ENCODE assay signal across 29 cellular contexts in genomic region chr15:57919754-57920153, GRCh38.
"Had no signal": no experiment of that assay in that cellular context is flagged by ENCODE, and none has a peak within 500 bp of the region (broad histone marks: within the 10 kb centered on the region; RNA-seq: fewer than 3 reads in every experiment).

No MANE protein-coding gene starts in this region.

- H3K27me3 ChIP-seq: adrenal gland, body of pancreas, breast epithelium, MG63, SJSA1 had no signal

- H3K27ac ChIP-seq: adrenal gland, body of pancreas, PC-9, SJSA1 had no signal

- H3K9me3 ChIP-seq: adrenal gland, body of pancreas, breast epithelium, MG63, SJSA1, SK-N-SH had no signal

- H3K4me3 Mint-ChIP-seq: activated CD4-positive, alpha-beta T cell treated with anti-CD3 and anti-CD28 coated beads, Interleukin-2, amount 10 ng/mL, durations not matched to agents 24 days and 14 days; activated CD8-positive, alpha-beta T cell treated with anti-CD3 and anti-CD28 coated beads for 36 hours; activated naive CD4-positive, alpha-beta T cell treated with anti-CD3 and anti-CD28 coated beads for 36 hours; activated T-cell treated with anti-CD3 and anti-CD28 coated beads, Interleukin-2, amount 50 U/mL, for 24 hours; T-helper 1 cell treated with Interleukin-12 subunit alpha and Interleukin-12 subunit beta and Interleukin-4 antibody, amounts not matched to agents 30 μg/mL and 1 μg/mL, for 36 hours; T-helper 2 cell treated with Interferon-gamma antibody and Interleukin-4, amounts not matched to agents 5 μg/mL and 100 μg/mL, for 36 hours had no signal

- H3K4me2 ChIP-seq: PC-9, SK-N-SH had no signal

- H3K36me3 ChIP-seq: adrenal gland, breast epithelium, MG63, SJSA1 had no signal

- H3K9me3 Mint-ChIP-seq: activated CD4-positive, alpha-beta T cell treated with anti-CD3 and anti-CD28 coated beads, Interleukin-2, amount 10 ng/mL, durations not matched to agents 24 days and 14 days; activated CD8-positive, alpha-beta T cell treated with anti-CD3 and anti-CD28 coated beads for 36 hours; activated naive CD4-positive, alpha-beta T cell treated with anti-CD3 and anti-CD28 coated beads for 36 hours; activated naive CD4-positive, alpha-beta T cell treated with anti-CD3 and anti-CD28 coated beads, Interleukin-2, amount 50 U/mL, for 72 hours; activated T-cell treated with anti-CD3 and anti-CD28 coated beads, Interleukin-2, amount 50 U/mL, for 24 hours; activated T-helper 2 cell treated with anti-CD3 and anti-CD28 coated beads, Interferon-gamma antibody, Interleukin-2, Interleukin-4, amounts not matched to agents 10 μg/mL and 5 μg/mL and 100 μg/mL, durations not matched to agents 14 hours and 24 hours and 36 hours; T-helper 1 cell treated with Interleukin-12 subunit alpha and Interleukin-12 subunit beta and Interleukin-4 antibody, amounts not matched to agents 30 μg/mL and 1 μg/mL, for 36 hours; T-helper 2 cell treated with Interferon-gamma antibody and Interleukin-4, amounts not matched to agents 5 μg/mL and 100 μg/mL, for 36 hours had no signal

- H3K27ac Mint-ChIP-seq: activated CD4-positive, alpha-beta T cell treated with anti-CD3 and anti-CD28 coated beads, Interleukin-2, amount 10 ng/mL, durations not matched to agents 24 days and 14 days; activated CD8-positive, alpha-beta T cell treated with anti-CD3 and anti-CD28 coated beads for 36 hours; activated naive CD4-positive, alpha-beta T cell treated with anti-CD3 and anti-CD28 coated beads for 36 hours; activated naive CD4-positive, alpha-beta T cell treated with anti-CD3 and anti-CD28 coated beads, Interleukin-2, amount 50 U/mL, for 72 hours; activated T-cell treated with anti-CD3 and anti-CD28 coated beads, Interleukin-2, amount 50 U/mL, for 24 hours; activated T-helper 2 cell treated with anti-CD3 and anti-CD28 coated beads, Interferon-gamma antibody, Interleukin-2, Interleukin-4, amounts not matched to agents 10 μg/mL and 5 μg/mL and 100 μg/mL, durations not matched to agents 14 hours and 24 hours and 36 hours; T-helper 1 cell treated with Interleukin-12 subunit alpha and Interleukin-12 subunit beta and Interleukin-4 antibody, amounts not matched to agents 30 μg/mL and 1 μg/mL, for 36 hours; T-helper 2 cell treated with Interferon-gamma antibody and Interleukin-4, amounts not matched to agents 5 μg/mL and 100 μg/mL, for 36 hours had no signal

- H3K4me1 Mint-ChIP-seq: activated CD4-positive, alpha-beta T cell treated with anti-CD3 and anti-CD28 coated beads, Interleukin-2, amount 10 ng/mL, durations not matched to agents 24 days and 14 days had no signal

- H3K36me3 Mint-ChIP-seq: activated naive CD4-positive, alpha-beta T cell treated with anti-CD3 and anti-CD28 coated beads, Interleukin-2, amount 50 U/mL, for 72 hours had no signal

- DNase-seq: activated CD4-positive, alpha-beta T cell treated with anti-CD3 and anti-CD28 coated beads, Interleukin-2, amount 10 ng/mL, durations not matched to agents 24 days and 14 days; activated CD4-positive, alpha-beta T cell treated with anti-CD3 and anti-CD28 coated beads, Interleukin-2, amount 50 U/mL, for 4 hours; activated CD8-positive, alpha-beta T cell treated with anti-CD3 and anti-CD28 coated beads for 36 hours; activated gamma-delta T cell; activated naive CD4-positive, alpha-beta T cell treated with anti-CD3 and anti-CD28 coated beads for 36 hours; activated T-cell treated with anti-CD3 and anti-CD28 coated beads, Interleukin-2, amount 50 U/mL, for 24 hours; adrenal gland; body of pancreas; Karpas-422; KBM-7; MG63; NCI-H1048; NCI-H1105 treated with DMSO at 0.1 percent for 48 hours; NCI-H1436; NCI-H1694; NCI-H1930; NCI-H2081 treated with DMSO at 0.1 percent for 48 hours; NCI-H345; NCI-H524 treated with DMSO at 0.1 percent for 48 hours; NK-92 treated with Interleukin-12 subunit alpha and Interleukin-12 subunit beta, amount 100 ng/mL, for 24 hours; PC-9; SHP77 treated with DMSO at 0.1 percent for 48 hours; SK-N-SH had no signal

- H2AFZ ChIP-seq: PC-9 had no signal

- H3K4me3 ChIP-seq: adrenal gland, body of pancreas, breast epithelium, MG63, PC-9, SJSA1 had no signal

- H3K9ac ChIP-seq: SK-N-SH had no signal

- H3K4me1 ChIP-seq: breast epithelium, SJSA1 had no signal
